Comparison of ENCODE assay signal across 9 cellular contexts in the genomic region with DNA sequence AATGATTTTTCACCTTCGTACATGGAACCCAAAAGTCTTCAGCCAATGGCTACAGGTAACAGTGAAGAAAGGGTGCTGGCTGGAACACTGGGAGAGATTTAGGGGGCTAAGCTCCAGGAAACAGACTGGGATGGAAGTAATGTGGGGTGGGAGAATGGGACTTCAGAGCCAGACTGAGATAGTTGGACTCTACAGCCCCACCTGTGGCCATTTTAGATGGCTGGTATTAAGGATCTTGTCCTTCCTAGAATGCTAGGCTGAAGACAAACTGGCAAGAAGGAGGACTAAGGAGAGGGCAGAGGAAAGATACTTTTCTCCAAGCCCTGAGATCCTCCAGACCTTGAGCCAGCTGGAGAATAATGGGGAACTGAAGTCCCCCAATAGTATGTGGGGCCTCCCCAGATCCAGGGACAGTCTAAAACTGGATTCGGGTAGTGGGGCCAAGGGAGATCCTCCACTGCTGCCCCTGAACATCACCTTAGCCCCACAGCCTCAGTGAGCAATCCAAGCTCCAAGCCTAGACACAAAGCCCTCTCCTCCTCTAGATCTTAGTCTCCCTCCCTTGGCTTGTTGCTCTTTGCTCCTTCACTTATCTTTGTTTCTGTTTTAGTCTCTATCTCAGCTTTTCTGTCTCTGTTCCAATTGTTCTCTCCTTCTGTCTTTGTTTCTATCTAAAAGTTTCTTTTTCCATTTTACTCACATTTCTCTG. TPM values are rescaled to one million over a fixed set of nuclear protein-coding genes. Genes with fewer than 3 reads are reported as not detected.
DNase-seq lines count a peak whose midpoint lies in the region; ATAC-seq and TF ChIP-seq lines count a peak whose summit lies in the region.
"Had no signal": no experiment of that assay in that cellular context is flagged by ENCODE, and none has a peak within 500 bp of the region (broad histone marks: within the 10 kb centered on the region; RNA-seq: fewer than 3 reads in every experiment).

No MANE protein-coding gene starts in this region.

- ATAC-seq in GM21529 (IDR thresholded peaks at IDR 0.05; ENCODE audit: unreplicated experiment) (peak; percentile 53), GM21717 (IDR thresholded peaks at IDR 0.05; ENCODE audit: unreplicated experiment) (no peak), GM18519 (IDR thresholded peaks at IDR 0.05; ENCODE audit: low FRiP score, unreplicated experiment) (no peak), HG03108 (IDR thresholded peaks at IDR 0.05; ENCODE audit: unreplicated experiment) (no peak)
- peak; percentile 52 for ATAC-seq in activated CD8-positive, alpha-beta T cell treated with anti-CD3 and anti-CD28 coated beads for 36 hours

- DNase-seq in AG09309 (ENCODE audit: low read depth) (no peak), iPS-NIHi7 (ENCODE audit: extremely low spot score) (peak; percentile 55), SHP77 treated with DMSO at 0.1 percent for 48 hours (lab: John Stamatoyannopoulos, UW) (no peak)
- peak; percentile 24 for DNase-seq in activated CD8-positive, alpha-beta T cell treated with anti-CD3 and anti-CD28 coated beads for 36 hours
- DNase-seq: NCI-H1417 had no signal

- H3K9me3 Mint-ChIP-seq in activated CD8-positive, alpha-beta T cell treated with anti-CD3 and anti-CD28 coated beads for 36 hours: no peaks in the 10 kb centered on the region

- no peak overlapping the region for H3K4me3 ChIP-seq in AG09309 (ENCODE audit: control insufficient read depth, low read depth, low read length)

- H3K4me1 Mint-ChIP-seq in activated CD8-positive, alpha-beta T cell treated with anti-CD3 and anti-CD28 coated beads for 36 hours (ENCODE audit: low read depth): peaks cover 53% of the 10 kb centered on the region

- no peaks in the 10 kb centered on the region for H3K36me3 Mint-ChIP-seq in activated CD8-positive, alpha-beta T cell treated with anti-CD3 and anti-CD28 coated beads for 36 hours (ENCODE audit: low read depth)

- peaks cover 8% of the 10 kb centered on the region for H3K27me3 Mint-ChIP-seq in activated CD8-positive, alpha-beta T cell treated with anti-CD3 and anti-CD28 coated beads for 36 hours

- peak overlapping the region; percentile 91 for H3K27ac Mint-ChIP-seq in activated CD8-positive, alpha-beta T cell treated with anti-CD3 and anti-CD28 coated beads for 36 hours

- intact Hi-C loops in activated CD8-positive, alpha-beta T cell treated with anti-CD3 and anti-CD28 coated beads for 36 hours (cut with micrococcal nuclease): loop anchor here (10.0 kb wide), 1 partner anchor 80 kb away; no protein-coding TSS in a partner anchor

- POLR2A ChIA-PET in activated CD8-positive, alpha-beta T cell treated with anti-CD3 and anti-CD28 coated beads for 36 hours (lab: Charles Lee): interaction anchor here (1.2 to 1.4 kb wide), 3 partner anchors 13 to 38 kb away, joined by 3 to 4 read pairs (median 3); no protein-coding TSS in a partner anchor

- TF ChIP-seq CTCF in AG09309 (IDR thresholded peaks at IDR 0.05; ENCODE audit: control insufficient read depth, insufficient read depth, low read depth, low read length, missing control alignments): peak; percentile 8
- peak; percentile 38 for TF ChIP-seq CTCF in activated CD8-positive, alpha-beta T cell treated with anti-CD3 and anti-CD28 coated beads for 36 hours (IDR thresholded peaks at IDR 0.05)

- H3K4me3 Mint-ChIP-seq in activated CD8-positive, alpha-beta T cell treated with anti-CD3 and anti-CD28 coated beads for 36 hours: peak overlapping the region; percentile 34

- CTCF ChIA-PET in activated CD8-positive, alpha-beta T cell treated with anti-CD3 and anti-CD28 coated beads for 36 hours (lab: Charles Lee): interaction anchor here (0.9 to 2.6 kb wide), 10 partner anchors 9 to 80 kb away, joined by 3 to 13 read pairs (median 5); no protein-coding TSS in a partner anchor

RNA-seq across cellular contexts. Expression of a gene that starts 16.1 kb away (rescaled TPM):
- total RNA-seq in activated CD8-positive, alpha-beta T cell treated with anti-CD3 and anti-CD28 coated beads for 36 hours: 10 to 100 TPM; 87.9 to 92.0 TPM

Comparison
In these comparisons a context has a peak if more than half of its experiments do, and no peak if none do; other contexts are left out.
1. DNase-seq: peak in activated CD8-positive, alpha-beta T cell treated with anti-CD3 and anti-CD28 coated beads for 36 hours (single experiment) and iPS-NIHi7 (single experiment); none in AG09309 (single experiment) and SHP77 treated with DMSO at 0.1 percent for 48 hours (single experiment).
2. ATAC-seq: peak in GM21529 (single experiment) and activated CD8-positive, alpha-beta T cell treated with anti-CD3 and anti-CD28 coated beads for 36 hours (single experiment); none in GM21717 (single experiment), GM18519 (single experiment) and HG03108 (single experiment).